14 cellular contexts compared by ENCODE assay signal in genomic region chr1:84246228-84246627, GRCh38. TPM values are rescaled to one million over a fixed set of nuclear protein-coding genes. Genes with fewer than 3 reads are reported as not detected.
DNase-seq lines count a peak whose midpoint lies in the region; ATAC-seq lines count a peak whose summit lies in the region.
"Had no signal": no experiment of that assay in that cellular context is flagged by ENCODE, and none has a peak within 500 bp of the region (broad histone marks: within the 10 kb centered on the region; RNA-seq: fewer than 3 reads in every experiment).

No MANE protein-coding gene starts in this region.

- peak overlapping the region; percentile 64 for H3K27ac ChIP-seq in trophoblast cell (ENCODE audit: low read depth, low read length)

- peaks cover 9% of the 10 kb centered on the region in 2 donors for H3K36me3 Mint-ChIP-seq in activated naive CD4-positive, alpha-beta T cell treated with anti-CD3 and anti-CD28 coated beads, Interleukin-2, amount 50 U/mL, for 72 hours

- no peak overlapping the region for H3K18ac ChIP-seq in trophoblast cell (ENCODE audit: low read length)

- H4K91ac ChIP-seq in trophoblast cell (ENCODE audit: low read depth, low read length): no peak overlapping the region

- H3K79me2 ChIP-seq in trophoblast cell (ENCODE audit: control insufficient read depth, insufficient read depth, low read length, poor library complexity): no peaks in the 10 kb centered on the region

- no peak overlapping the region for H2BK12ac ChIP-seq in trophoblast cell (ENCODE audit: low read length)

- peaks cover 0 to 5% of the 10 kb centered on the region in 2 experiments for H3K4me1 ChIP-seq in trophoblast cell (ENCODE audit: control insufficient read depth in 1 of 2, insufficient read depth in 2 of 2, low read length in 2 of 2)

- no peak overlapping the region for H3K4ac ChIP-seq in trophoblast cell (ENCODE audit: low read depth, low read length)

- no peak overlapping the region for H3K23ac ChIP-seq in trophoblast cell (ENCODE audit: low read length)

- no peak overlapping the region for H3K14ac ChIP-seq in trophoblast cell (ENCODE audit: low read length)

- H2BK120ac ChIP-seq in trophoblast cell (ENCODE audit: insufficient read depth, low read length, poor library complexity): no peak overlapping the region

- H3K9me3 Mint-ChIP-seq in activated naive CD4-positive, alpha-beta T cell treated with anti-CD3 and anti-CD28 coated beads, Interleukin-2, amount 50 U/mL, for 72 hours: peaks cover 10 to 17% of the 10 kb centered on the region in 2 donors

- H3K36me3 ChIP-seq in trophoblast cell (ENCODE audit: control insufficient read depth in 1 of 2, insufficient read depth in 2 of 2, low read length in 2 of 2): no peaks in the 10 kb centered on the region

- no peak overlapping the region for H3K9ac ChIP-seq in trophoblast cell (ENCODE audit: low read length)

- H3K27me3 ChIP-seq in trophoblast cell (ENCODE audit: insufficient read depth, low read length): no peaks in the 10 kb centered on the region

- no peak for ATAC-seq in activated naive CD4-positive, alpha-beta T cell treated with anti-CD3 and anti-CD28 coated beads, Interleukin-2, amount 50 U/mL, for 72 hours
- ATAC-seq in HG03469 (IDR thresholded peaks at IDR 0.05; ENCODE audit: unreplicated experiment): no peak
- no peak for ATAC-seq in HG02798 (IDR thresholded peaks at IDR 0.05; ENCODE audit: poor library complexity, unreplicated experiment)
- ATAC-seq: T-helper 17 cell had no signal

- no peak overlapping the region for H2BK5ac ChIP-seq in trophoblast cell (ENCODE audit: low read depth, low read length, poor library complexity)

- H4K12ac ChIP-seq in trophoblast cell (ENCODE audit: low read depth, low read length): no peak overlapping the region

- no peak overlapping the region for H2AK5ac ChIP-seq in trophoblast cell (ENCODE audit: low read length)

- no CpG with 5 or more reads among the region's 4 CpGs for WGBS in trophoblast cell (ENCODE audit: extremely low coverage, insufficient coverage, insufficient read length)

- H3K9me3 ChIP-seq in trophoblast cell (ENCODE audit: insufficient read depth, low read depth, low read length): no peaks in the 10 kb centered on the region

- no peak overlapping the region for H3K4me2 ChIP-seq in trophoblast cell (ENCODE audit: low read length)

- no peak overlapping the region for H3K27ac Mint-ChIP-seq in activated naive CD4-positive, alpha-beta T cell treated with anti-CD3 and anti-CD28 coated beads, Interleukin-2, amount 50 U/mL, for 72 hours
- H3K27ac Mint-ChIP-seq: activated naive CD4-positive, alpha-beta T cell treated with anti-CD3 and anti-CD28 coated beads for 36 hours; T-helper 17 cell had no signal

- no peak overlapping the region for H2AFZ ChIP-seq in trophoblast cell (ENCODE audit: insufficient read depth, low read length, poor library complexity)

- no peaks in the 10 kb centered on the region for H3K79me1 ChIP-seq in trophoblast cell (ENCODE audit: low read length)

- DNase-seq in ELR (ENCODE audit: low read depth): peak; percentile 4
- peak; percentile 68 for DNase-seq in RPMI7951 (ENCODE audit: low read depth)
- DNase-seq in foreskin melanocyte: peak; percentile 71
- DNase-seq in trophoblast cell: no peak
- no peak for DNase-seq in activated naive CD4-positive, alpha-beta T cell treated with anti-CD3 and anti-CD28 coated beads, Interleukin-2, amount 50 U/mL, for 72 hours (ENCODE audit: low spot score in 2 of 2)
- DNase-seq in HCEC 1CT: no peak
- DNase-seq: activated CD8-positive, alpha-beta memory T cell treated with anti-CD3 and anti-CD28 coated beads, Interleukin-2, amount 50 U/mL, for 48 hours; activated naive CD4-positive, alpha-beta T cell treated with anti-CD3 and anti-CD28 coated beads for 36 hours; NCI-H2081 treated with DMSO at 0.1 percent for 48 hours; posterior cingulate gyrus; stimulated activated naive CD4-positive, alpha-beta T cell treated with Interleukin-2 at 50 U/mL for 16 hours; T-helper 17 cell had no signal

- no peak overlapping the region for H4K8ac ChIP-seq in trophoblast cell (ENCODE audit: low read depth, low read length)

- H3K4me3 ChIP-seq in trophoblast cell (ENCODE audit: low read depth, low read length): no peak overlapping the region

RNA-seq across cellular contexts. Expression of gene SAMD13, which starts 55.3 kb away (rescaled TPM):
- 2.9 and 3.5 TPM in 2 replicates for total RNA-seq in RPMI7951 (2014; rRNA removed; shearing (Covaris generic))
- polyA plus RNA-seq in trophoblast cell (2013): 0.52 and 0.72 TPM in 2 replicates
- under 1 TPM in 1 of 2 donors, not detected in 1; 0.29 TPM for total RNA-seq in activated naive CD4-positive, alpha-beta T cell treated with anti-CD3 and anti-CD28 coated beads, Interleukin-2, amount 50 U/mL, for 72 hours
- total RNA-seq: T-helper 17 cell had no signal

Comparison
In these comparisons a context has a peak if more than half of its experiments do, and no peak if none do; other contexts are left out.
1. DNase-seq: peak in ELR (single experiment), RPMI7951 (single experiment) and foreskin melanocyte (single experiment); none in trophoblast cell (0 of 2), activated naive CD4-positive, alpha-beta T cell treated with anti-CD3 and anti-CD28 coated beads, Interleukin-2, amount 50 U/mL, for 72 hours (0 of 2) and HCEC 1CT (single experiment).